In genomic region chr15:89556413-89557262, GRCh38 we compare ENCODE assay signal across 8 cellular contexts. TPM values are rescaled to one million over a fixed set of nuclear protein-coding genes. Genes with fewer than 3 reads are reported as not detected.
DNase-seq lines count a peak whose midpoint lies in the region; ATAC-seq, FAIRE-seq and TF ChIP-seq lines count a peak whose summit lies in the region.

No MANE protein-coding gene starts in this region.

- H3K27me3 ChIP-seq in liver (ENCODE audit: control insufficient read depth in 4 of 4, insufficient read depth in 4 of 4, low read length in 3 of 4), result no peaks in the 10 kb centered on the region

- no peaks in the 10 kb centered on the region for H3K4me1 ChIP-seq in liver (ENCODE audit: control insufficient read depth in 4 of 4, insufficient read depth in 4 of 4, low read length in 3 of 4)

- FAIRE-seq in TTC549 (lab: Jason Lieb, UNC), result peak; percentile 83

- WGBS in liver, result 43% methylated on average over 9 of the region's 9 CpGs

- H3K27ac ChIP-seq in liver (ENCODE audit: low read depth in 1 of 2, low read length in 2 of 2), result no peak overlapping the region

- peak; percentile 78 to 82 for TF ChIP-seq RAD21 in liver (IDR thresholded peaks at IDR 0.05)

- no peak overlapping the region for H3K9ac ChIP-seq in liver (ENCODE audit: low read depth in 1 of 2, low read length in 2 of 2)

- H3K36me3 ChIP-seq in liver (ENCODE audit: control insufficient read depth in 4 of 4, insufficient read depth in 3 of 4, low read depth in 1 of 4, low read length in 3 of 4), result no peaks in the 10 kb centered on the region

- no peak overlapping the region for H3K4me3 ChIP-seq in liver (ENCODE audit: low read depth in 1 of 3, low read length in 3 of 3)

- no peak for ATAC-seq in GM18505 (IDR thresholded peaks at IDR 0.05; ENCODE audit: unreplicated experiment)

- H3K9me3 ChIP-seq in liver (ENCODE audit: control insufficient read depth in 4 of 4, low read length in 3 of 4), result no peaks in the 10 kb centered on the region

- TF ChIP-seq POLR2A in GM18505 (IDR thresholded peaks at IDR 0.05; ENCODE audit: borderline replicate concordance, extremely low read depth, insufficient read depth, insufficient read length), result no peak

- peak; percentile 70 for TF ChIP-seq CTCF in GM12874 (IDR thresholded peaks at IDR 0.05; ENCODE audit: insufficient read depth, low read depth, low read length)
- TF ChIP-seq CTCF in liver (IDR thresholded peaks at IDR 0.05; ENCODE audit: low read depth, low read length, missing input control), result peak; percentile 76

- DNase-seq in AG08396 (ENCODE audit: low spot score) (peak; percentile 59), NCI-H1930 (lab: John Stamatoyannopoulos, UW) (peak; percentile 2 to 65), dedifferentiated amniotic fluid mesenchymal stem cell (ENCODE audit: extremely low spot score) (peak; percentile 86)
- DNase-seq in stimulated activated CD8-positive, alpha-beta memory T cell treated with anti-CD3 and anti-CD28 coated beads, Interleukin-7, amount 100 ng/mL, for 4 hours (ENCODE audit: low read depth in 2 of 2), result peak; percentile 14 to 31

TF ChIP-seq in liver, 16 proteins besides CTCF, POLR2A, EP300 and RAD21:
- TF ChIP-seq YY1 (IDR thresholded peaks at IDR 0.05) (no peak), TAF1 (conservative IDR thresholded peaks at IDR 0.05) (no peak), HNF4G (IDR thresholded peaks at IDR 0.05) (no peak), MAX (IDR thresholded peaks at IDR 0.05) (no peak), ZBTB33 (IDR thresholded peaks at IDR 0.05) (no peak), SP1 (IDR thresholded peaks at IDR 0.05) (no peak)
TF ChIP-seq in liver: peak in this region for 0.

RNA-seq across cellular contexts. Expression of gene TICRR, which starts 18.6 kb away (rescaled TPM):
- 1 to 10 TPM in 1 of 2 donors, under 1 TPM in 1; under 0.01 to 7.3 TPM for total RNA-seq in liver
- polyA plus RNA-seq in liver, result under 1 TPM; 0.13 to 0.17 TPM

Comparison
In these comparisons a context has a peak if more than half of its experiments do, and no peak if none do; other contexts are left out.
1. DNase-seq: peak in every context shown above with its lines; median percentile 86 in dedifferentiated amniotic fluid mesenchymal stem cell; 59 in AG08396; 34 in NCI-H1930; 22 in stimulated activated CD8-positive, alpha-beta memory T cell treated with anti-CD3 and anti-CD28 coated beads, Interleukin-7, amount 100 ng/mL, for 4 hours.